In the genomic region with DNA sequence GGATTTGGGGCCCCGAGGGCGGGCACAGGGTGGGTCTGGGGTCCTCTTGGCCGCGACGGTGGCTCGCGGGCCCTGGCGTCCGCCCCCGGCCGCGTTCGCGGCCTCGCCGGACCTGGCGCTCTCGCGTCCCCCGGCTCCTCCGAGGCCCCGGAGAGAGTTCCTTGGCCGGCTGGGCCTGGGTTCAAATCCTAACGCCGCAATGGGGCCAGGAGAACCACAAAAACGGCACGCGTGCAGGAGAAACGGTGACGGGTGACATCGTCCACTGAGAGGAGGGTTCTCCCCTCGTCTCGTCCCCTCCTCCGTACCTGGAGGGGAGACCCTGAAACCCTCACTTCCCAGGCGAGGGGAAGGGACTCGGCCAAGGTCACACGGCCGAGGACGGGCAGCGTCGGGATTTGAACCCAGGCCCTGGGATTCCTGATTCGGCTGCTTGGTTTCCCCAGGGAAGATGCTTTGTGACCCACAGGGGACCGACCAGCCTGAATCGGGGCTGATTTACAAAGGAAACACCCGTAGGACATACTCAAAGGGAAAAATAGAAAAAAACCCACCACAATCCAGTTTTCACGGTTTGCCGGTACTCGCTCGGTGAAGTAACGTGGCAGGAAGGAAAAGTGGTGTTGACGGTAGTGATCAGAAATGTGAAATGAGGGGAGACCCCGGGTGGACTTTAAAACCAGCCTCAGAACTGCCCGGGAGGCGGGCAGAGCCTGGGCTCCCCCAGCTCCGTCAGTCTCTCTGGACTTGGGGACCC, we compare ENCODE assay signal across 6 cellular contexts. TPM values are rescaled to one million over a fixed set of nuclear protein-coding genes. Genes with fewer than 3 reads are reported as not detected.
DNase-seq lines count a peak whose midpoint lies in the region; TF ChIP-seq lines count a peak whose summit lies in the region.

No MANE protein-coding gene starts in this region.

- DNase-seq in GM12865 (ENCODE audit: low read depth) (peak; percentile 17), epithelial cell of prostate (ENCODE audit: low read depth, low spot score) (no peak), medulla oblongata (ENCODE audit: extremely low spot score) (no peak), NCI-H1436 (lab: John Stamatoyannopoulos, UW) (no peak)

- no peak for TF ChIP-seq CTCF in GM12865 (IDR thresholded peaks at IDR 0.05; ENCODE audit: insufficient read depth, low read depth, low read length, missing control alignments)

- peak overlapping the region; percentile 93 for H3K4me3 ChIP-seq in GM12865 (ENCODE audit: low read depth, low read length)
- H3K4me3 ChIP-seq in skin epidermis = peak overlapping the region; percentile 68 to 99 (median 89)

- H3K27ac ChIP-seq in epithelial cell of prostate = peak overlapping the region; percentile 77
- peak overlapping the region; percentile 82 to 99 (median 96) for H3K27ac ChIP-seq in skin epidermis

TF ChIP-seq in PFSK-1, 5 proteins besides CTCF, POLR2A, EP300 and RAD21:
- TF ChIP-seq SIN3A (IDR thresholded peaks at IDR 0.05; ENCODE audit: borderline replicate concordance, insufficient read depth, low read length) = peak; percentile 22; the same call in 1 of the 2 replicates
- no peak for TF ChIP-seq TAF1 (IDR thresholded peaks at IDR 0.05; ENCODE audit: borderline replicate concordance, insufficient read depth, low read length)
TF ChIP-seq in PFSK-1: peak in this region for 1.

RNA-seq across cellular contexts. Expression of gene SAFB, which starts 0.7 kb away (rescaled TPM):
- 139 TPM for polyA plus RNA-seq in PFSK-1 (2012; ENCODE audit: insufficient read length, low read depth)

RNA-seq across cellular contexts. Expression of gene SAFB2, which starts 1.0 kb away (rescaled TPM):
- 110 TPM for polyA plus RNA-seq in PFSK-1 (2012; ENCODE audit: insufficient read length, low read depth)

RNA-seq across cellular contexts. Expression of gene TINCR, which starts 55.8 kb away (rescaled TPM):
- polyA plus RNA-seq in PFSK-1 (2012; ENCODE audit: insufficient read length, low read depth) = 1.1 TPM

RNA-seq across cellular contexts. Expression of gene MICOS13, which starts 56.7 kb away (rescaled TPM):
- 118 TPM for polyA plus RNA-seq in PFSK-1 (2012; ENCODE audit: insufficient read length, low read depth)

RNA-seq across cellular contexts. Expression of gene HSD11B1L, which starts 57.3 kb away (rescaled TPM):
- 15.5 TPM for polyA plus RNA-seq in PFSK-1 (2012; ENCODE audit: insufficient read length, low read depth)
